Comparison of ENCODE assay signal across 8 cellular contexts in genomic region chr9:112348257-112348992, GRCh38. TPM values are rescaled to one million over a fixed set of nuclear protein-coding genes. Genes with fewer than 3 reads are reported as not detected.
DNase-seq lines count a peak whose midpoint lies in the region; ATAC-seq, FAIRE-seq and TF ChIP-seq lines count a peak whose summit lies in the region.

No MANE protein-coding gene starts in this region.

- peak overlapping the region in 1 of 2 experiments; percentile 81; a peak in 3 of 4 replicates for H3K4me2 ChIP-seq in H1 (ENCODE audit: insufficient read depth in 1 of 2, low read depth in 2 of 2, low read length in 2 of 2)

- DNase-seq in C1 segment of cervical spinal cord (lab: John Stamatoyannopoulos, UW), result peak; percentile 0 to 80 (median 66)
- DNase-seq in activated CD8-positive, alpha-beta memory T cell treated with anti-CD3 and anti-CD28 coated beads for 48 hours (ENCODE audit: low read depth in 2 of 3, low spot score in 2 of 3), result peak; percentile 56 to 71 (median 57)
- peak in 1 of 2 experiments; percentile 51 for DNase-seq in H1 (ENCODE audit: low read depth in 1 of 2, low spot score in 2 of 2)
- no peak for DNase-seq in mesothelial cell of epicardium (ENCODE audit: low spot score in 2 of 2, unreplicated experiment in 2 of 2)
- peak; percentile 52 for DNase-seq in stimulated activated CD8-positive, alpha-beta memory T cell treated with anti-CD3 and anti-CD28 coated beads, Interleukin-12 subunit alpha, Interleukin-12 subunit beta, amount 100 ng/mL, for 4 hours (ENCODE audit: low read depth)
- no peak for DNase-seq in NCI-H446 treated with DMSO at 0.1 percent for 48 hours (lab: John Stamatoyannopoulos, UW)

- peak overlapping the region in 3 of 4 experiments; percentile 15 to 25 (median 17); a peak in 2 of 8 replicates for H3K4me3 ChIP-seq in H1 (ENCODE audit: extremely low read depth in 1 of 4, insufficient read depth in 2 of 4, low read depth in 3 of 4, low read length in 4 of 4)

- TF ChIP-seq POLR2A in H1 (IDR thresholded peaks at IDR 0.05; ENCODE audit: control extremely low read depth in 1 of 2, low read depth in 2 of 2, low read length in 2 of 2), result no peak

- H2AFZ ChIP-seq in H1 (ENCODE audit: low read length), result peak overlapping the region; percentile 65

- no peaks in the 10 kb centered on the region for H3K79me2 ChIP-seq in H1 (ENCODE audit: control insufficient read depth in 1 of 2, insufficient read depth in 2 of 2, low read length in 2 of 2)

- H3K9ac ChIP-seq in H1 (replicated peaks in 1 of 4; ENCODE audit: extremely low read depth in 1 of 4, low read depth in 3 of 4, low read length in 3 of 4), result no peak overlapping the region

- POLR2A ChIA-PET in H1 (lab: Charles Lee; ENCODE audit: partially characterized antibody), result interaction anchor here (0.7 kb wide), 1 partner anchor 162 kb away, joined by 3 read pairs; no protein-coding TSS in a partner anchor

- no peaks in the 10 kb centered on the region for H3K36me3 ChIP-seq in H1 (ENCODE audit: control insufficient read depth in 2 of 4, insufficient read depth in 4 of 4, low read length in 3 of 4)

- H2BK5ac ChIP-seq in H1 (ENCODE audit: low read depth, low read length), result peak overlapping the region; percentile 89; the same call in 1 of the 2 replicates

- H3K4me3 Mint-ChIP-seq in IgD-negative memory B cell (peak overlapping the region; percentile 54 to 96 (median 86)), mesothelial cell of epicardium (peak overlapping the region; percentile 55)

- no peak for ATAC-seq in HG03139 (IDR thresholded peaks at IDR 0.05; ENCODE audit: unreplicated experiment)

- H3K4me1 ChIP-seq in H1 (replicated peaks in 1 of 4; ENCODE audit: control insufficient read depth in 3 of 4, insufficient read depth in 4 of 4, low read length in 3 of 4), result peaks cover 5 to 11% (median 8%) of the 10 kb centered on the region in 4 experiments; a peak in 6 of 7 replicates

- H3K23ac ChIP-seq in H1 (ENCODE audit: insufficient read length), result no peak overlapping the region

- H4K20me1 ChIP-seq in H1 (replicated peaks in 1 of 2; ENCODE audit: control insufficient read depth in 1 of 2, insufficient read depth in 2 of 2, low read length in 2 of 2), result no peaks in the 10 kb centered on the region

- H2BK120ac ChIP-seq in H1 (replicated peaks; ENCODE audit: low read depth, low read length), result peak overlapping the region; percentile 89

- H3K56ac ChIP-seq in H1 (replicated peaks; ENCODE audit: insufficient read length, low read depth, low read length), result no peak overlapping the region

- H3K4me1 Mint-ChIP-seq in IgD-negative memory B cell, result peaks cover 0 to 9% (median 7%) of the 10 kb centered on the region in 3 donors
- H3K4me1 Mint-ChIP-seq in mesothelial cell of epicardium, result peaks cover 7% of the 10 kb centered on the region

- H3K36me3 Mint-ChIP-seq in IgD-negative memory B cell (no peaks in the 10 kb centered on the region), mesothelial cell of epicardium (no peaks in the 10 kb centered on the region)

- no peak for FAIRE-seq in H1 (lab: Jason Lieb, UNC)

- peak overlapping the region; percentile 66; the same call in 1 of the 2 replicates for H2BK20ac ChIP-seq in H1 (ENCODE audit: low read length)

- peak overlapping the region; percentile 93 for H4K91ac ChIP-seq in H1 (replicated peaks; ENCODE audit: insufficient read length, low read length)

- H3K4ac ChIP-seq in H1 (replicated peaks; ENCODE audit: insufficient read length, low read depth, low read length), result peak overlapping the region; percentile 91

- 70% methylated on average over 19 of the region's 19 CpGs; no CpG with 5 or more reads in 1 of the 2 experiments for WGBS in H1 (ENCODE audit: extremely low coverage in 1 of 2, insufficient coverage in 1 of 2, insufficient read length in 1 of 2, insufficient replicate concordance in 2 of 2, low coverage in 1 of 2, low lambda C conversion rate in 2 of 2, missing lambda C conversion rate in 1 of 2), 2 experiments

- H3K27ac Mint-ChIP-seq in IgD-negative memory B cell (peak overlapping the region in 2 of 3 donors; percentile 65 to 89), mesothelial cell of epicardium (peak overlapping the region; percentile 35)

- H3K79me1 ChIP-seq in H1 (ENCODE audit: low read depth, low read length), result no peaks in the 10 kb centered on the region

- no peak overlapping the region for H4K5ac ChIP-seq in H1 (ENCODE audit: insufficient read length, low read depth, low read length)

- TF ChIP-seq CTCF in H1 (IDR thresholded peaks at IDR 0.05; ENCODE audit: control extremely low read depth in 1 of 3, insufficient read depth in 1 of 3, low read depth in 1 of 3, low read length in 3 of 3) (no peak), mesothelial cell of epicardium (IDR thresholded peaks at IDR 0.05; ENCODE audit: unreplicated experiment) (no peak)

- H3K23me2 ChIP-seq in H1 (ENCODE audit: low read depth, low read length), result no peaks in the 10 kb centered on the region

- no peak for TF ChIP-seq RAD21 in H1 (IDR thresholded peaks at IDR 0.05 in 1 of 2, conservative IDR thresholded peaks at IDR 0.05 in 1 of 2; ENCODE audit: low read depth in 2 of 2, low read length in 2 of 2)

- H2BK12ac ChIP-seq in H1 (ENCODE audit: low read depth, low read length), result peak overlapping the region; percentile 65; the same call in 1 of the 2 replicates

- peaks cover 4% of the 10 kb centered on the region for H3K27me3 Mint-ChIP-seq in IgD-negative memory B cell
- no peaks in the 10 kb centered on the region for H3K27me3 Mint-ChIP-seq in mesothelial cell of epicardium (ENCODE audit: low read depth)

- no peaks in the 10 kb centered on the region for H3K9me3 ChIP-seq in H1 (ENCODE audit: insufficient read depth in 2 of 2, low read depth in 1 of 2, low read length in 1 of 2)

- H3K27ac ChIP-seq in H1 (ENCODE audit: low read depth, low read length), result no peak overlapping the region

- H3K18ac ChIP-seq in H1 (ENCODE audit: extremely low read depth, low read length), result peak overlapping the region; percentile 38

- H4K8ac ChIP-seq in H1 (ENCODE audit: extremely low read depth, insufficient read depth, low read length), result no peak overlapping the region

- peak overlapping the region; percentile 18; the same call in 1 of the 2 replicates for H2BK15ac ChIP-seq in H1 (ENCODE audit: low read length)

- CTCF ChIA-PET in H1 (lab: Charles Lee; ENCODE audit: partially characterized antibody), result interaction anchor here (0.7 to 5.1 kb wide), 2 partner anchors 13 kb away, joined by 3 to 33 read pairs; no protein-coding TSS in a partner anchor

- H3K27me3 ChIP-seq in H1 (replicated peaks in 1 of 4; ENCODE audit: control insufficient read depth in 3 of 4, extremely low read depth in 1 of 4, insufficient read depth in 3 of 4, low read length in 3 of 4), result no peaks in the 10 kb centered on the region; a peak in 1 of 7 replicates

- no peaks in the 10 kb centered on the region for H3K9me3 Mint-ChIP-seq in IgD-negative memory B cell
- H3K9me3 Mint-ChIP-seq in mesothelial cell of epicardium, result no peaks in the 10 kb centered on the region

- no peak for TF ChIP-seq EP300 in H1 (IDR thresholded peaks at IDR 0.05; ENCODE audit: borderline replicate concordance in 1 of 2, low read depth in 2 of 2, low read length in 2 of 2)

- H2AK5ac ChIP-seq in H1 (ENCODE audit: low read depth, low read length), result peak overlapping the region; percentile 71

- H3K14ac ChIP-seq in H1 (ENCODE audit: insufficient read length), result no peak overlapping the region

TF ChIP-seq in H1, 55 proteins besides CTCF, POLR2A, EP300 and RAD21:
- TF ChIP-seq YY1 (IDR thresholded peaks at IDR 0.05; ENCODE audit: low read depth, low read length) (peak; percentile 49; the same call in 1 of the 2 replicates), CREB1 (IDR thresholded peaks at IDR 0.05) (no peak)

RNA-seq across cellular contexts. Expression of gene PTBP3, which starts 15.0 kb away (rescaled TPM):
- polyA plus RNA-seq in IgD-negative memory B cell, result 32.7 TPM
- 104 and 124 TPM in 2 replicates for total RNA-seq in H1 (2021; fragmentation: NEBNext Ultra II Directional; extraction: Animal tissue kit (Norgen Biotek cat#: 25700))
- 51.0 and 87.8 TPM in 2 replicates for polyA plus RNA-seq in H1 (2011; rRNA removed)
- polyA plus RNA-seq in H1 (2011; cell fraction: cytosol; rRNA removed), result 35.2 TPM
- 22.6 TPM for polyA plus RNA-seq in H1 (2011; cell fraction: nucleus; rRNA removed)
- 15.7 to 34.2 TPM (median 28.2 TPM) in 4 replicates for polyA plus RNA-seq in H1 (2012, experiment 1 of 2)
- polyA plus RNA-seq in H1 (2012, experiment 2 of 2), result 2.9 TPM
- 48.2 TPM for polyA plus RNA-seq in H1 (2013, experiment 1 of 2)
- polyA plus RNA-seq in H1 (2013, experiment 2 of 2), result 46.7 TPM
- polyA minus RNA-seq in H1 (2011; rRNA and poly(A)+ RNA removed), result 168 and 239 TPM in 2 replicates
- 51.4 TPM for polyA minus RNA-seq in H1 (2011; cell fraction: cytosol; rRNA and poly(A)+ RNA removed)
- 56.7 TPM for polyA minus RNA-seq in H1 (2011; cell fraction: nucleus; rRNA and poly(A)+ RNA removed)
- 39.3 to 42.5 TPM (median 41.6 TPM) in 3 replicates for total RNA-seq in mesothelial cell of epicardium

RNA-seq across cellular contexts. Expression of gene HSDL2, which starts 31.5 kb away (rescaled TPM):
- 20.5 TPM for polyA plus RNA-seq in IgD-negative memory B cell
- 15.4 and 16.4 TPM in 2 replicates for total RNA-seq in H1 (2021; fragmentation: NEBNext Ultra II Directional; extraction: Animal tissue kit (Norgen Biotek cat#: 25700))
- 3.1 and 6.6 TPM in 2 replicates for polyA plus RNA-seq in H1 (2011; rRNA removed)
- 8.7 TPM for polyA plus RNA-seq in H1 (2011; cell fraction: cytosol; rRNA removed)
- 3.3 TPM for polyA plus RNA-seq in H1 (2011; cell fraction: nucleus; rRNA removed)
- polyA plus RNA-seq in H1 (2012, experiment 1 of 2), result 12.7 to 18.9 TPM (median 15.6 TPM) in 4 replicates
- 1.2 TPM for polyA plus RNA-seq in H1 (2012, experiment 2 of 2)
- polyA plus RNA-seq in H1 (2013, experiment 1 of 2), result 14.5 TPM
- polyA plus RNA-seq in H1 (2013, experiment 2 of 2), result 14.3 TPM
- polyA minus RNA-seq in H1 (2011; rRNA and poly(A)+ RNA removed), result 11.7 and 27.7 TPM in 2 replicates
- 9.5 TPM for polyA minus RNA-seq in H1 (2011; cell fraction: cytosol; rRNA and poly(A)+ RNA removed)
- 24.4 TPM for polyA minus RNA-seq in H1 (2011; cell fraction: nucleus; rRNA and poly(A)+ RNA removed)
- 22.2 to 26.5 TPM (median 23.1 TPM) in 3 replicates for total RNA-seq in mesothelial cell of epicardium

Comparison
In these comparisons a context has a peak if more than half of its experiments do, and no peak if none do; other contexts are left out.
1. DNase-seq: peak in C1 segment of cervical spinal cord (14 of 14), activated CD8-positive, alpha-beta memory T cell treated with anti-CD3 and anti-CD28 coated beads for 48 hours (3 of 3) and stimulated activated CD8-positive, alpha-beta memory T cell treated with anti-CD3 and anti-CD28 coated beads, Interleukin-12 subunit alpha, Interleukin-12 subunit beta, amount 100 ng/mL, for 4 hours (single experiment); none in mesothelial cell of epicardium (0 of 2) and NCI-H446 treated with DMSO at 0.1 percent for 48 hours (single experiment).